ENCODE assay signal across 8 cellular contexts in genomic region chr16:84618428-84619102, GRCh38. TPM values are rescaled to one million over a fixed set of nuclear protein-coding genes. Genes with fewer than 3 reads are reported as not detected.
A peak's percentile ranks its signal among the peaks of the same experiment; 100 is the strongest.
DNase-seq lines count a peak whose midpoint lies in the region; ATAC-seq and TF ChIP-seq lines count a peak whose summit lies in the region.

No MANE protein-coding gene starts in this region.

- peaks cover 35% of the 10 kb centered on the region for H3K36me3 Mint-ChIP-seq in T-helper 1 cell treated with Interleukin-12 subunit alpha and Interleukin-12 subunit beta and Interleukin-4 antibody, amounts not matched to agents 30 μg/mL and 1 μg/mL, for 36 hours (ENCODE audit: low read depth)
- peaks cover 4 to 6% of the 10 kb centered on the region in 2 donors for H3K36me3 Mint-ChIP-seq in naive B cell

- H3K36me3 ChIP-seq in PC-9 (ENCODE audit: low read depth), result no peaks in the 10 kb centered on the region

- no TSS peak for BruUV-seq in PC-9 (replicated peaks; lab: Mats Ljungman, UMichigan)

- POLR2A ChIA-PET in PC-9 (lab: Charles Lee; ENCODE audit: unreplicated experiment), result interaction anchor here (0.5 to 1.6 kb wide), 7 partner anchors 15 to 502 kb away, joined by 3 to 22 read pairs (median 6); partner anchors contain the start of gene MBTPS1

- TF ChIP-seq CTCF in PC-9 (conservative IDR thresholded peaks at IDR 0.05), result no peak; the same call in 1 of the 2 replicates
- TF ChIP-seq CTCF in dorsolateral prefrontal cortex (IDR thresholded peaks at IDR 0.05 in 54 of 56, conservative IDR thresholded peaks at IDR 0.05 in 2 of 56; ENCODE audit: low read depth in 1 of 56, partially characterized antibody in 56 of 56), result no peak

- ATAC-seq in naive B cell (ENCODE audit: low read depth in 2 of 2) (no peak), GM21723 (IDR thresholded peaks at IDR 0.05; ENCODE audit: unreplicated experiment) (no peak)

- H3K27me3 ChIP-seq in PC-9 (ENCODE audit: insufficient read depth, low read depth) (no peaks in the 10 kb centered on the region), dorsolateral prefrontal cortex (no peaks in the 10 kb centered on the region)

- peak overlapping the region; percentile 74 for H3K4me2 ChIP-seq in PC-9

- peaks cover 19% of the 10 kb centered on the region; the same call in 1 of the 2 replicates for H3F3A ChIP-seq in PC-9 (ENCODE audit: insufficient read depth, low read depth)

- CTCF ChIA-PET in PC-9 (lab: Charles Lee), result interaction anchor here (0.6 kb wide), 1 partner anchor 54 kb away, joined by 14 read pairs; no protein-coding TSS in a partner anchor

- H3K4me3 ChIP-seq in PC-9, result peak overlapping the region; percentile 46; the same call in 1 of the 2 replicates
- H3K4me3 ChIP-seq in dorsolateral prefrontal cortex, result peak overlapping the region in 35 of 59 donors; percentile 7 to 95 (median 42)

- peak overlapping the region; percentile 97 for H3K27ac ChIP-seq in PC-9
- peak overlapping the region in 11 of 59 donors; percentile 5 to 75 (median 27) for H3K27ac ChIP-seq in dorsolateral prefrontal cortex

- peaks cover 38% of the 10 kb centered on the region for H3K4me1 Mint-ChIP-seq in T-helper 1 cell treated with Interleukin-12 subunit alpha and Interleukin-12 subunit beta and Interleukin-4 antibody, amounts not matched to agents 30 μg/mL and 1 μg/mL, for 36 hours (ENCODE audit: low read depth)
- peaks cover 62 to 76% (median 72%) of the 10 kb centered on the region in 3 donors for H3K4me1 Mint-ChIP-seq in naive B cell

- H3K27me3 Mint-ChIP-seq in T-helper 1 cell treated with Interleukin-12 subunit alpha and Interleukin-12 subunit beta and Interleukin-4 antibody, amounts not matched to agents 30 μg/mL and 1 μg/mL, for 36 hours (ENCODE audit: low read depth), result peaks cover 16% of the 10 kb centered on the region
- no peaks in the 10 kb centered on the region for H3K27me3 Mint-ChIP-seq in naive B cell

- no peaks in the 10 kb centered on the region for H3K9me3 Mint-ChIP-seq in T-helper 1 cell treated with Interleukin-12 subunit alpha and Interleukin-12 subunit beta and Interleukin-4 antibody, amounts not matched to agents 30 μg/mL and 1 μg/mL, for 36 hours
- peaks cover 0 to 2% (median 0%) of the 10 kb centered on the region in 7 donors for H3K9me3 Mint-ChIP-seq in naive B cell

- H2AFZ ChIP-seq in PC-9, result no peak overlapping the region

- H3K27ac Mint-ChIP-seq in T-helper 1 cell treated with Interleukin-12 subunit alpha and Interleukin-12 subunit beta and Interleukin-4 antibody, amounts not matched to agents 30 μg/mL and 1 μg/mL, for 36 hours, result peak overlapping the region; percentile 43
- peak overlapping the region in 5 of 6 donors; percentile 12 to 88 (median 78) for H3K27ac Mint-ChIP-seq in naive B cell

- H3K9me3 ChIP-seq in PC-9 (ENCODE audit: insufficient read depth, low read depth), result no peaks in the 10 kb centered on the region

- H3K9me2 ChIP-seq in PC-9 (ENCODE audit: insufficient read depth), result no peaks in the 10 kb centered on the region

- H4K20me1 ChIP-seq in PC-9 (ENCODE audit: insufficient read depth), result peaks cover 34% of the 10 kb centered on the region

- H3K79me2 ChIP-seq in PC-9 (ENCODE audit: low read depth), result peaks cover 42% of the 10 kb centered on the region

- H3K4me1 ChIP-seq in PC-9 (replicated peaks; ENCODE audit: insufficient read depth), result peaks cover 51% of the 10 kb centered on the region

- no peak for DNase-seq in T-helper 1 cell
- DNase-seq in PC-9, result peak; percentile 86 to 99
- peak in 1 of 10 donors; percentile 45 for DNase-seq in dorsolateral prefrontal cortex
- DNase-seq in naive B cell, result no peak
- no peak for DNase-seq in HUDEP-2 (lab: John Stamatoyannopoulos, UW; ENCODE audit: unreplicated experiment in 76 of 76)
- no peak for DNase-seq in NAMALWA (ENCODE audit: low spot score)

- peak overlapping the region; percentile 78 for H3K4me3 Mint-ChIP-seq in T-helper 1 cell treated with Interleukin-12 subunit alpha and Interleukin-12 subunit beta and Interleukin-4 antibody, amounts not matched to agents 30 μg/mL and 1 μg/mL, for 36 hours
- H3K4me3 Mint-ChIP-seq in naive B cell, result peak overlapping the region; percentile 53 to 97 (median 80)

- intact Hi-C loops in PC-9 (cut with micrococcal nuclease; ENCODE audit: unreplicated experiment), result loop anchor here (1.0 to 5.0 kb wide), 4 partner anchors 15 to 666 kb away; partner anchors contain the start of genes MEAK7 and OSGIN1
- intact Hi-C loops in dorsolateral prefrontal cortex (cut with DNase I), result loop anchor here in 1 of 2 donors (1.0 kb wide), 1 partner anchor 33 kb away; no protein-coding TSS in a partner anchor

RNA-seq across cellular contexts. Expression of gene COTL1, which starts 0.7 kb away (rescaled TPM):
- total RNA-seq in PC-9 (2021), result 458 and 512 TPM in 2 replicates
- 100 to 1,000 TPM in 6 of 120 experiments, 10 to 100 TPM in 114; 43.3 to 111 (median 76.2) TPM for total RNA-seq in dorsolateral prefrontal cortex
- 100 to 1,000 TPM; 167 to 439 (median 373) TPM for polyA plus RNA-seq in naive B cell (ENCODE audit: low read depth in 6 of 6)

RNA-seq across cellular contexts. Expression of gene KLHL36, which starts 29.7 kb away (rescaled TPM):
- total RNA-seq in PC-9 (2021), result 73.8 and 81.9 TPM in 2 replicates
- total RNA-seq in dorsolateral prefrontal cortex, result 10 to 100 TPM; 30.4 to 77.3 (median 47.4) TPM
- polyA plus RNA-seq in naive B cell (ENCODE audit: low read depth in 6 of 6), result 10 to 100 TPM; 29.7 to 40.3 (median 37.5) TPM

Comparison
In these comparisons a context has a peak if more than half of its experiments do, and no peak if none do; other contexts are left out.
1. DNase-seq: peak in PC-9 (2 of 2); none in T-helper 1 cell (0 of 5), naive B cell (single experiment), HUDEP-2 (0 of 76) and NAMALWA (single experiment).